Comparison of ENCODE assay signal across 9 cellular contexts in the genomic region with DNA sequence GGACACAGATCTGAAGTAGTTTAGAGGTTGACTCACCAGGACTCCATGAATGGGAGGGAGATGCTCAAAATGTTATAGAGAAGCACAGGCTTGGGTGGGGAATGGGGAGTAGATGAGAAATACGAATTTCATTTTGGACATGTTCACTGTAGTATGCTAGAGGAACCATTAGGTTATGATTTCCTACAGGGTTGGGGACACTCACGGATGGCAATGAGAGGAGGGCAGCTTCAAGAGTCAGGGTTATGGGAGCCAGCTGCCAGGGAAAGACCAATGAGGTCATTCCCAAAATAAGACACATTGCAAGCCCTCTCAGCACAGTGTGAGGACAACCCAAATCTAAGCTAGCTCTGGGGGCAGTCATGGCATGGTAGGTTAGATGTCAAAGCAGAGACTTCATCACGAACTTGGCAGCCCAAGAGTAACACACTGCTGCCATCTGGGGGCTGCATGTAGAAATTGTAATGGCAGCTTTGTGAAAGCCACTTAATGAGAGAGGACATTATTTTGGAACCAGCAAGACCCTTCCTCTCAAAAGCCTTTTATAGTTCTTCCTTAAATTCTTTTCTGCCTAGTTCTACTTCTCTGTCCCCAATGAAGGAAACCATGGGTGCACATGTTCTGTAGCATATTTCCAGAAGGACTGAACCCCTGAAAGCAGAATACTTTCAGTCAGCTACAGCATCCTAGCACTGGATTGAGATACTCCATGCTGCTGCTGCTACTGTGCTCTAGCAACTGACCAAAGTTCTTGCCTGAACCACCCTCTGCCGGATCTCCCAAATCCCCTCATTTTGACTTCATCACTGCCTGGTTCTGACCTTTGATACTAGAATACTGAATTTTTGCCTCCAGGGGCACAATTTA. TPM values are rescaled to one million over a fixed set of nuclear protein-coding genes. Genes with fewer than 3 reads are reported as not detected.
DNase-seq lines count a peak whose midpoint lies in the region; ATAC-seq and TF ChIP-seq lines count a peak whose summit lies in the region.
"Had no signal": no experiment of that assay in that cellular context is flagged by ENCODE, and none has a peak within 500 bp of the region (broad histone marks: within the 10 kb centered on the region; RNA-seq: fewer than 3 reads in every experiment).

No MANE protein-coding gene starts in this region.

- H3K79me1 ChIP-seq in IMR-90 (ENCODE audit: low read depth in 1 of 2, low read length in 2 of 2): no peaks in the 10 kb centered on the region

- H3K4me2 ChIP-seq in IMR-90 (ENCODE audit: low read depth, low read length): no peak overlapping the region

- TF ChIP-seq RAD21 in IMR-90 (IDR thresholded peaks at IDR 0.05; ENCODE audit: low read length): peak; percentile 84

- BruUV-seq in IMR-90 (replicated peaks; lab: Mats Ljungman, UMichigan): no TSS peak

- H2BK20ac ChIP-seq in IMR-90 (ENCODE audit: low read depth, low read length): no peak overlapping the region

- H2AK9ac ChIP-seq in IMR-90 (replicated peaks; ENCODE audit: low read depth, low read length, poor library complexity): no peak overlapping the region

- no peak overlapping the region for H2BK120ac ChIP-seq in IMR-90 (ENCODE audit: low read depth, low read length)

- H3K27ac ChIP-seq in IMR-90 (ENCODE audit: insufficient read depth, low read length) (no peak overlapping the region), ascending aorta (no peak overlapping the region)

- peak; percentile 55 for TF ChIP-seq CTCF in GM10248 (IDR thresholded peaks at IDR 0.05; ENCODE audit: control extremely low read depth, extremely low read depth, low read depth, missing control alignments)
- peak; percentile 73 for TF ChIP-seq CTCF in IMR-90 (conservative IDR thresholded peaks at IDR 0.05; ENCODE audit: low read depth, low read length)
- TF ChIP-seq CTCF in ascending aorta (IDR thresholded peaks at IDR 0.05): peak; percentile 52 to 68 (median 67)

- no peak overlapping the region for H4K91ac ChIP-seq in IMR-90 (ENCODE audit: insufficient read depth, low read depth, low read length)

- no peak overlapping the region for H3K4me3 ChIP-seq in IMR-90 (ENCODE audit: insufficient read depth, low read depth, low read length)
- no peak overlapping the region for H3K4me3 ChIP-seq in ascending aorta

- no peaks in the 10 kb centered on the region for H3K9me1 ChIP-seq in IMR-90 (ENCODE audit: insufficient read depth, low read length)

- 0% methylated on average over 1 of the region's 4 CpGs; no CpG with 5 or more reads in 1 of the 2 experiments for WGBS in IMR-90 (ENCODE audit: extremely low coverage in 2 of 2, insufficient read length in 1 of 2), 2 experiments

- H3K9ac ChIP-seq in IMR-90 (ENCODE audit: low read depth, low read length): no peak overlapping the region

- no peaks in the 10 kb centered on the region for H3K4me1 ChIP-seq in IMR-90 (ENCODE audit: control insufficient read depth, insufficient read depth, low read length)
- H3K4me1 ChIP-seq in ascending aorta: no peaks in the 10 kb centered on the region

- no peak overlapping the region for H2BK5ac ChIP-seq in IMR-90 (ENCODE audit: low read depth, low read length, poor library complexity, severe bottlenecking)

- H3K4ac ChIP-seq in IMR-90 (ENCODE audit: low read depth, low read length): no peak overlapping the region

- H4K5ac ChIP-seq in IMR-90 (ENCODE audit: low read depth, low read length): no peak overlapping the region

- TF ChIP-seq POLR2A in IMR-90 (IDR thresholded peaks at IDR 0.05; ENCODE audit: low read depth, low read length): no peak

- dilution Hi-C loops in IMR-90 (cut with HindIII; ENCODE audit: low sequenced_read_pairs, unreplicated experiment): no loop called here

- ATAC-seq in IMR-90 (ENCODE audit: low read depth) (peak; percentile 90), GM19324 (IDR thresholded peaks at IDR 0.05; ENCODE audit: low FRiP score, unreplicated experiment) (no peak), GM21529 (IDR thresholded peaks at IDR 0.05; ENCODE audit: unreplicated experiment) (no peak)

- no peak overlapping the region for H2BK15ac ChIP-seq in IMR-90 (ENCODE audit: low read depth, low read length)

- H3K27me3 ChIP-seq in IMR-90 (ENCODE audit: control insufficient read depth, insufficient read depth, low read length) (peaks cover 2% of the 10 kb centered on the region), ascending aorta (no peaks in the 10 kb centered on the region)

- H3K23ac ChIP-seq in IMR-90 (ENCODE audit: low read depth, low read length): no peak overlapping the region

- no peak overlapping the region for H3K14ac ChIP-seq in IMR-90 (replicated peaks; ENCODE audit: low read depth, low read length)

- H4K20me1 ChIP-seq in IMR-90 (ENCODE audit: insufficient read depth, low read length): no peaks in the 10 kb centered on the region

- DNase-seq in GM10248 (ENCODE audit: extremely low spot score) (peak; percentile 43), IMR-90 (peak; percentile 52), OCI-M1 (lab: John Stamatoyannopoulos, UW) (peak; percentile 65), ascending aorta (ENCODE audit: low spot score in 2 of 2) (no peak), hypothalamus (lab: John Stamatoyannopoulos, UW) (peak in 28 of 51 donors; percentile 0 to 52 (median 10))
- peak; percentile 28 to 47 for DNase-seq in stimulated activated CD4-positive, alpha-beta T cell treated with anti-CD3 and anti-CD28 coated beads, Interleukin-2, amount 100 ng/mL, for 24 hours

- peak overlapping the region; percentile 47 for H2AFZ ChIP-seq in IMR-90 (replicated peaks; ENCODE audit: low read length, poor library complexity)

- H3K9me3 ChIP-seq in IMR-90 (ENCODE audit: control insufficient read depth, insufficient read depth, low read length) (no peaks in the 10 kb centered on the region), ascending aorta (no peaks in the 10 kb centered on the region)

- POLR2A ChIA-PET in GM10248 (lab: Yijun Ruan, JAX): no interaction called here
- POLR2A ChIA-PET in IMR-90 (lab: Charles Lee; ENCODE audit: unreplicated experiment): interaction anchor here (0.6 kb wide), 1 partner anchor 22 kb away, joined by 3 read pairs; no protein-coding TSS in a partner anchor

- no peak overlapping the region for H4K8ac ChIP-seq in IMR-90 (ENCODE audit: low read depth in 2 of 2, low read length in 2 of 2)

- intact Hi-C loops in IMR-90 (cut with micrococcal nuclease): loop anchor here (1.0 to 10.0 kb wide), 3 partner anchors 163 to 353 kb away; no protein-coding TSS in a partner anchor
- intact Hi-C loops in ascending aorta (cut with DNase I): loop anchor here (2.0 to 5.0 kb wide), 4 partner anchors 45 to 350 kb away; no protein-coding TSS in a partner anchor

- CTCF ChIA-PET in GM10248 (lab: Yijun Ruan, JAX) (interaction anchor here (0.8 to 2.9 kb wide), 16 partner anchors 9 to 349 kb away, joined by 3 to 28 read pairs (median 4); no protein-coding TSS in a partner anchor), IMR-90 (lab: Yijun Ruan, JAX) (interaction anchor here (0.5 to 1.4 kb wide), 8 partner anchors 13 to 176 kb away, joined by 3 to 9 read pairs (median 4); no protein-coding TSS in a partner anchor)

- H3K36me3 ChIP-seq in IMR-90 (ENCODE audit: control insufficient read depth, insufficient read depth, low read length) (no peaks in the 10 kb centered on the region), ascending aorta (no peaks in the 10 kb centered on the region)

- no peak overlapping the region for H3K18ac ChIP-seq in IMR-90 (ENCODE audit: low read depth, low read length)

- H3K56ac ChIP-seq in IMR-90 (ENCODE audit: extremely low read depth, insufficient read depth, low read length): 0 out of 2 replicates have a peak overlapping the region, but pooled peaks have one; percentile 31

- in situ Hi-C loops in IMR-90 (cut with MboI; ENCODE audit: low sequenced_read_pairs): loop anchor here (25.0 kb wide), 1 partner anchor 345 kb away; no protein-coding TSS in a partner anchor

- H2AK5ac ChIP-seq in IMR-90 (ENCODE audit: low read depth, low read length): no peak overlapping the region

TF ChIP-seq in IMR-90, 13 proteins besides CTCF, POLR2A, EP300 and RAD21:
- TF ChIP-seq SMC3 (IDR thresholded peaks at IDR 0.05; ENCODE audit: low read depth, low read length): peak; percentile 87
- TF ChIP-seq, protein P1, sequence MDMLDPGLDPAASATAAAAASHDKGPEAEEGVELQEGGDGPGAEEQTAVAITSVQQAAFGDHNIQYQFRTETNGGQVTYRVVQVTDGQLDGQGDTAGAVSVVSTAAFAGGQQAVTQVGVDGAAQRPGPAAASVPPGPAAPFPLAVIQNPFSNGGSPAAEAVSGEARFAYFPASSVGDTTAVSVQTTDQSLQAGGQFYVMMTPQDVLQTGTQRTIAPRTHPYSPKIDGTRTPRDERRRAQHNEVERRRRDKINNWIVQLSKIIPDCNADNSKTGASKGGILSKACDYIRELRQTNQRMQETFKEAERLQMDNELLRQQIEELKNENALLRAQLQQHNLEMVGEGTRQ (IDR thresholded peaks at IDR 0.05; ENCODE audit: low read depth, low read length): no peak

RNA-seq across cellular contexts. Expression of gene ZCCHC12, which starts 16.2 kb away (rescaled TPM):
- under 0.01 TPM in 1 of 2 replicates, not detected in the other for total RNA-seq in IMR-90 (2012; rRNA removed)
- 0.06 and 0.07 TPM in 2 replicates for polyA plus RNA-seq in IMR-90 (2012; rRNA removed)
- polyA plus RNA-seq in IMR-90 (2012; cell fraction: cytosol; rRNA removed): 0.04 TPM in 1 of 2 replicates, not detected in the other
- polyA plus RNA-seq in IMR-90 (2012; cell fraction: nucleus; rRNA removed; ENCODE audit: low replicate concordance): 0.07 TPM in 1 of 2 replicates, not detected in the other
- not detected for total RNA-seq in ascending aorta
- total RNA-seq: activated CD8-positive, alpha-beta memory T cell treated with anti-CD3 and anti-CD28 coated beads for 36 hours had no signal

Comparison
In these comparisons a context has a peak if more than half of its experiments do, and no peak if none do; other contexts are left out.
1. DNase-seq: peak in GM10248 (single experiment), IMR-90 (single experiment), OCI-M1 (single experiment), hypothalamus (28 of 51) and stimulated activated CD4-positive, alpha-beta T cell treated with anti-CD3 and anti-CD28 coated beads, Interleukin-2, amount 100 ng/mL, for 24 hours (2 of 2); none in ascending aorta (0 of 2).
2. Peak in every context shown above with its lines, with median percentiles within 50 percentile points of each other: CTCF ChIP-seq.